In the genomic region with DNA sequence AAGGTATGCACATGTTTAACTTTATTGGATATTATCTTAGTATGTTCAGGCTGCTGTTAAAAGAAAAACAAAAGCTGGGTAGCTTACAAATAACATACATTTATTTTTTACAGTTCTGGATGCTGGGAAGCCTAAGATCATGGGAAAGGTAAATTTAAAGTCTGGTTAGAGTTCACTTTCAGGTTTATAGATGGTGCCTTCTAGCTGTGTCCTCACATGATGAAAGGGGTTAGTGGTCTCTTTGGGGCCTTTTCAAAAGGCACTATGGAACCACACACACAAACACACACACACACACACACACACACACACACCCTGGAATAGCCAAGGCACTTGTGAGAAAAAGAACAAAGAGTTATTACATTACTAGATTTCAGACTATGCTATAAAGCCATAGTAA, we compare ENCODE assay signal across 14 cellular contexts.
DNase-seq lines count a peak whose midpoint lies in the region; ATAC-seq, FAIRE-seq and TF ChIP-seq lines count a peak whose summit lies in the region.
"Had no signal": no experiment of that assay in that cellular context is flagged by ENCODE, and none has a peak within 500 bp of the region (broad histone marks: within the 10 kb centered on the region; RNA-seq: fewer than 3 reads in every experiment).

No MANE protein-coding gene starts in this region.

- H3K27ac ChIP-seq in RWPE2 (ENCODE audit: poor library complexity, severe bottlenecking) (peak overlapping the region; percentile 62), gastrocnemius medialis (peak overlapping the region in 2 of 4 donors; percentile 3 to 29), small intestine (ENCODE audit: low read depth in 1 of 2, low read length in 1 of 2) (no peak overlapping the region)
- H3K27ac ChIP-seq: 22Rv1, testis had no signal

- DNase-seq in DMS53 (lab: John Stamatoyannopoulos, UW) (peak; percentile 38), DMS53 treated with DMSO at 0.1 percent for 48 hours (lab: John Stamatoyannopoulos, UW; ENCODE audit: unreplicated experiment) (no peak), RWPE2 (ENCODE audit: low spot score) (no peak), gastrocnemius medialis (no peak), small intestine (no peak)
- DNase-seq in effector memory CD8-positive, alpha-beta T cell = no peak
- DNase-seq: activated T-cell treated with anti-CD3 and anti-CD28 coated beads, Interleukin-2, amount 50 U/mL, for 24 hours; DMS79 treated with DMSO at 0.1 percent for 48 hours; KG1; testis had no signal

- no peaks in the 10 kb centered on the region for H3K9me3 ChIP-seq in RWPE2 (ENCODE audit: severe bottlenecking)
- H3K9me3 ChIP-seq in gastrocnemius medialis = no peaks in the 10 kb centered on the region
- H3K9me3 ChIP-seq in small intestine (ENCODE audit: control insufficient read depth, low read depth) = no peaks in the 10 kb centered on the region
- H3K9me3 ChIP-seq: HAP-1, testis had no signal

- no peak for TF ChIP-seq POLR2A in gastrocnemius medialis (IDR thresholded peaks at IDR 0.05)

- peak overlapping the region in 1 of 2 donors; percentile 75 for H3K27ac Mint-ChIP-seq in effector memory CD8-positive, alpha-beta T cell
- H3K27ac Mint-ChIP-seq: activated T-cell treated with anti-CD3 and anti-CD28 coated beads, Interleukin-2, amount 50 U/mL, for 24 hours had no signal

- H3K4me3 Mint-ChIP-seq in effector memory CD8-positive, alpha-beta T cell = peak overlapping the region; percentile 4 to 25
- H3K4me3 Mint-ChIP-seq: activated T-cell treated with anti-CD3 and anti-CD28 coated beads, Interleukin-2, amount 50 U/mL, for 24 hours had no signal

- H3K9me3 Mint-ChIP-seq in effector memory CD8-positive, alpha-beta T cell = no peaks in the 10 kb centered on the region
- H3K9me3 Mint-ChIP-seq: activated T-cell treated with anti-CD3 and anti-CD28 coated beads, Interleukin-2, amount 50 U/mL, for 24 hours had no signal

- no peak overlapping the region for H3K4me3 ChIP-seq in RWPE2 (ENCODE audit: severe bottlenecking)
- H3K4me3 ChIP-seq in gastrocnemius medialis = peak overlapping the region; percentile 3 to 30 (median 16)
- H3K4me3 ChIP-seq in small intestine (ENCODE audit: low read depth in 1 of 2, low read length in 2 of 2) = no peak overlapping the region
- H3K4me3 ChIP-seq: HAP-1, testis had no signal

- H3K27me3 Mint-ChIP-seq in effector memory CD8-positive, alpha-beta T cell = no peaks in the 10 kb centered on the region
- H3K27me3 Mint-ChIP-seq: activated T-cell treated with anti-CD3 and anti-CD28 coated beads, Interleukin-2, amount 50 U/mL, for 24 hours had no signal

- H3K27me3 ChIP-seq in RWPE2 (ENCODE audit: insufficient read depth, poor library complexity, severe bottlenecking) = no peaks in the 10 kb centered on the region
- no peaks in the 10 kb centered on the region for H3K27me3 ChIP-seq in gastrocnemius medialis
- no peaks in the 10 kb centered on the region for H3K27me3 ChIP-seq in small intestine (ENCODE audit: control insufficient read depth in 2 of 2, insufficient read depth in 2 of 2, low read length in 2 of 2)
- H3K27me3 ChIP-seq: testis had no signal

- TF ChIP-seq CTCF in RWPE2 (IDR thresholded peaks at IDR 0.05; ENCODE audit: poor library complexity, severe bottlenecking) (no peak), gastrocnemius medialis (IDR thresholded peaks at IDR 0.05 in 4 of 5, conservative IDR thresholded peaks at IDR 0.05 in 1 of 5) (no peak)

- H3K4me1 Mint-ChIP-seq in effector memory CD8-positive, alpha-beta T cell (ENCODE audit: low read depth in 2 of 2) = peaks cover 2 to 6% of the 10 kb centered on the region in 2 donors

- H3K4me1 ChIP-seq in RWPE2 (ENCODE audit: insufficient read depth, poor library complexity, severe bottlenecking) (peaks cover 11% of the 10 kb centered on the region), gastrocnemius medialis (no peaks in the 10 kb centered on the region), small intestine (ENCODE audit: control insufficient read depth in 2 of 2, insufficient read depth in 1 of 2, low read depth in 1 of 2, low read length in 1 of 2) (no peaks in the 10 kb centered on the region)
- H3K4me1 ChIP-seq: HAP-1, testis had no signal

- intact Hi-C loops in gastrocnemius medialis (cut with DNase I; ENCODE audit: low total_unique reads) = no loop called here

- in situ Hi-C loops in gastrocnemius medialis (cut with MboI; ENCODE audit: low sequenced_read_pairs in 4 of 4) = no loop called here

- ATAC-seq in RWPE2 (ENCODE audit: low read depth) = no peak
- no peak for ATAC-seq in effector memory CD8-positive, alpha-beta T cell (replicated peaks)
- no peak for ATAC-seq in gastrocnemius medialis
- no peak for ATAC-seq in HG03159 (IDR thresholded peaks at IDR 0.05; ENCODE audit: unreplicated experiment)
- no peak for ATAC-seq in GM21825 (IDR thresholded peaks at IDR 0.05; ENCODE audit: unreplicated experiment)

- H3K36me3 Mint-ChIP-seq in effector memory CD8-positive, alpha-beta T cell (ENCODE audit: insufficient read depth) = no peaks in the 10 kb centered on the region

- H3K36me3 ChIP-seq in RWPE2 (ENCODE audit: low read depth) (no peaks in the 10 kb centered on the region), gastrocnemius medialis (no peaks in the 10 kb centered on the region), small intestine (ENCODE audit: control insufficient read depth in 2 of 2, insufficient read depth in 2 of 2, low read length in 2 of 2) (no peaks in the 10 kb centered on the region)
- H3K36me3 ChIP-seq: HAP-1 had no signal

- FAIRE-seq in small intestine (lab: Jason Lieb, UNC) = no peak

Comparison
In these comparisons a context has a peak if more than half of its experiments do, and no peak if none do; other contexts are left out.
1. H3K4me3 ChIP-seq: peak in gastrocnemius medialis (4 of 4); none in RWPE2 (single experiment) and small intestine (0 of 2).